ENCODE assay signal across 12 cellular contexts in genomic region chr10:12579954-12580858, GRCh38.
DNase-seq lines count a peak whose midpoint lies in the region; ATAC-seq and TF ChIP-seq lines count a peak whose summit lies in the region.
"Had no signal": no experiment of that assay in that cellular context is flagged by ENCODE, and none has a peak within 500 bp of the region (broad histone marks: within the 10 kb centered on the region; RNA-seq: fewer than 3 reads in every experiment).

No MANE protein-coding gene starts in this region.

- no peak overlapping the region for H3K4me3 Mint-ChIP-seq in activated B cell treated with CpG ODN at 0.5 μM for 24 hours
- no peak overlapping the region for H3K4me3 Mint-ChIP-seq in CD8-positive, alpha-beta T cell

- peak overlapping the region; percentile 59 for H3K27ac ChIP-seq in muscle layer of colon (ENCODE audit: low read depth, low read length)
- H3K27ac ChIP-seq in CD8-positive, alpha-beta T cell (ENCODE audit: low read depth, low read length) = no peak overlapping the region
- H3K27ac ChIP-seq in spleen = no peak overlapping the region
- H3K27ac ChIP-seq: parathyroid adenoma had no signal

- H3K4me3 ChIP-seq in muscle layer of colon (ENCODE audit: low read depth in 1 of 2, low read length in 2 of 2) (peak overlapping the region in 1 of 2 donors; percentile 21), spleen (no peak overlapping the region)
- no peak overlapping the region for H3K4me3 ChIP-seq in CD8-positive, alpha-beta T cell (ENCODE audit: low read depth, low read length)

- H3K9me3 ChIP-seq in muscle layer of colon (ENCODE audit: low read length) (no peaks in the 10 kb centered on the region), spleen (peaks cover 0 to 19% (median 11%) of the 10 kb centered on the region in 8 donors)
- no peaks in the 10 kb centered on the region for H3K9me3 ChIP-seq in CD8-positive, alpha-beta T cell (ENCODE audit: low read length)

- peak; percentile 92 for ATAC-seq in GM18873 (IDR thresholded peaks at IDR 0.05; ENCODE audit: low FRiP score, unreplicated experiment)
- ATAC-seq in HG02642 (IDR thresholded peaks at IDR 0.05; ENCODE audit: poor library complexity, unreplicated experiment) = peak; percentile 79
- ATAC-seq in activated B cell treated with CpG ODN at 0.5 μM for 24 hours (ENCODE audit: low read depth) = peak; percentile 21
- ATAC-seq in CD8-positive, alpha-beta T cell = no peak

- DNase-seq in activated B cell treated with CpG ODN at 0.5 μM for 24 hours (no peak), G401 (ENCODE audit: low spot score) (no peak), GDM1 (lab: John Stamatoyannopoulos, UW) (no peak), spleen (no peak)
- no peak for DNase-seq in CD8-positive, alpha-beta T cell
- DNase-seq: activated T-cell treated with anti-CD3 and anti-CD28 coated beads for 4 hours, dermis blood vessel endothelial cell, NCI-H1105 had no signal

- H3K27me3 Mint-ChIP-seq in activated B cell treated with CpG ODN at 0.5 μM for 24 hours = no peaks in the 10 kb centered on the region
- no peaks in the 10 kb centered on the region for H3K27me3 Mint-ChIP-seq in CD8-positive, alpha-beta T cell (ENCODE audit: low read depth)

- peaks cover 29% of the 10 kb centered on the region for H3K4me1 Mint-ChIP-seq in activated B cell treated with CpG ODN at 0.5 μM for 24 hours
- peaks cover 15% of the 10 kb centered on the region for H3K4me1 Mint-ChIP-seq in CD8-positive, alpha-beta T cell (ENCODE audit: low read depth)

- H3K27me3 ChIP-seq in muscle layer of colon (ENCODE audit: control insufficient read depth in 1 of 2, insufficient read depth in 2 of 2, low read length in 2 of 2) (no peaks in the 10 kb centered on the region), spleen (replicated peaks in 1 of 7) (no peaks in the 10 kb centered on the region)
- no peaks in the 10 kb centered on the region for H3K27me3 ChIP-seq in CD8-positive, alpha-beta T cell (ENCODE audit: insufficient read depth, low read length)

- H3K36me3 Mint-ChIP-seq in activated B cell treated with CpG ODN at 0.5 μM for 24 hours (ENCODE audit: low read depth) = peaks cover 40% of the 10 kb centered on the region
- peaks cover 7% of the 10 kb centered on the region for H3K36me3 Mint-ChIP-seq in CD8-positive, alpha-beta T cell

- peak overlapping the region; percentile 50 for H3K9ac ChIP-seq in muscle layer of colon (ENCODE audit: low read length)
- H3K9ac ChIP-seq: parathyroid adenoma had no signal

- H3K36me3 ChIP-seq in muscle layer of colon (ENCODE audit: insufficient read depth, low read length) = no peaks in the 10 kb centered on the region
- no peaks in the 10 kb centered on the region for H3K36me3 ChIP-seq in CD8-positive, alpha-beta T cell (ENCODE audit: insufficient read depth, low read length)
- H3K36me3 ChIP-seq in spleen = peaks cover 0 to 7% (median 0%) of the 10 kb centered on the region in 6 donors

- intact Hi-C loops in activated B cell treated with CpG ODN at 0.5 μM for 24 hours (cut with micrococcal nuclease) = no loop called here
- intact Hi-C loops in CD8-positive, alpha-beta T cell (cut with DNase I, micrococcal nuclease) = no loop called here
- intact Hi-C loops in spleen (cut with DNase I; ENCODE audit: low total_unique reads) = loop anchor here (10.0 kb wide), 1 partner anchor 315 kb away; no protein-coding TSS in a partner anchor

- peak overlapping the region; percentile 5 for H3K27ac Mint-ChIP-seq in activated B cell treated with CpG ODN at 0.5 μM for 24 hours
- no peak overlapping the region for H3K27ac Mint-ChIP-seq in CD8-positive, alpha-beta T cell

- peaks cover 21% of the 10 kb centered on the region for H3K4me1 ChIP-seq in muscle layer of colon (ENCODE audit: insufficient read depth, low read length)
- no peaks in the 10 kb centered on the region for H3K4me1 ChIP-seq in CD8-positive, alpha-beta T cell (ENCODE audit: insufficient read depth, low read length)
- peaks cover 0 to 11% (median 3%) of the 10 kb centered on the region in 6 donors for H3K4me1 ChIP-seq in spleen
- H3K4me1 ChIP-seq: parathyroid adenoma had no signal

- H3K9me3 Mint-ChIP-seq in activated B cell treated with CpG ODN at 0.5 μM for 24 hours = peaks cover under 1% of the 10 kb centered on the region
- H3K9me3 Mint-ChIP-seq in CD8-positive, alpha-beta T cell = peaks cover 13% of the 10 kb centered on the region

- CTCF ChIA-PET in activated B cell treated with CpG ODN at 0.5 μM for 24 hours (lab: Charles Lee) = no interaction called here
- CTCF ChIA-PET in CD8-positive, alpha-beta T cell (lab: Charles Lee) = interaction anchor here (0.9 kb wide), 1 partner anchor 76 kb away, joined by 4 read pairs; no protein-coding TSS in a partner anchor

- TF ChIP-seq CTCF in activated B cell treated with CpG ODN at 0.5 μM for 24 hours (IDR thresholded peaks at IDR 0.05) (no peak), spleen (IDR thresholded peaks at IDR 0.05 in 8 of 11, conservative IDR thresholded peaks at IDR 0.05 in 3 of 11) (no peak)
- TF ChIP-seq CTCF in CD8-positive, alpha-beta T cell (IDR thresholded peaks at IDR 0.05) = no peak

- POLR2A ChIA-PET in activated B cell treated with CpG ODN at 0.5 μM for 24 hours (lab: Charles Lee) = interaction anchor here (0.7 kb wide), 1 partner anchor 112 kb away, joined by 5 read pairs; no protein-coding TSS in a partner anchor
- POLR2A ChIA-PET in CD8-positive, alpha-beta T cell (lab: Charles Lee) = interaction anchor here (1.0 kb wide), 1 partner anchor 14 kb away, joined by 3 read pairs; no protein-coding TSS in a partner anchor

- TF ChIP-seq POLR2A in spleen (IDR thresholded peaks at IDR 0.05) = no peak

- WGBS in spleen, 5 donors = 45 to 70% (median 54%) methylated on average over 7 of the region's 7 CpGs

- in situ Hi-C loops in G401 (cut with HindIII; ENCODE audit: low sequenced_read_pairs) = no loop called here
